Comparison of ENCODE assay signal across 8 cellular contexts in the genomic region with DNA sequence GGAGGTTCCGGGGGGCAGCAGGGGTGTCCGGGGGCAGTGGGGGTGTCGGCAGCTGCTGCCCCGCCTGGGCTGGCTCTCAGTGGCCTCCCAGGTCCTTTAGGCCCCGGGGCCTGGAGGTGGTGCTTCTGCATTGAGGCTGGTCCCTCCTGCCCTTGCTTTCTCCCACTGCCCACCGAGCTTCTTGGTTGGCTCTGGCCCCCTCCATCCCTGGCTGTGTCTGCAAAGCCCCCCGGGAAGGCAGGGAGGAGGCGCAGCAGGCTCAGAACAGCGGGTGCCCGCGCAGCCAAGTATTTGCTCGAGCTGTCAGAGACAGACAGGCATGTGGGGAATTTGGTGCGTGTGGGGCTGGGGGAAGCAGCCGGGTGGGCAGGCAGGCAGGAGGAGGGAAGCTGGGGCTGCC. TPM values are rescaled to one million over a fixed set of nuclear protein-coding genes. Genes with fewer than 3 reads are reported as not detected.
DNase-seq lines count a peak whose midpoint lies in the region; ATAC-seq, FAIRE-seq and TF ChIP-seq lines count a peak whose summit lies in the region.

No MANE protein-coding gene starts in this region.

- peaks cover 74% of the 10 kb centered on the region for H3K4me1 Mint-ChIP-seq in HFFc6 (ENCODE audit: low read depth)
- H3K4me1 Mint-ChIP-seq in brain = peaks cover 91% of the 10 kb centered on the region
- peaks cover 8% of the 10 kb centered on the region for H3K4me1 Mint-ChIP-seq in activated CD4-positive, alpha-beta T cell treated with anti-CD3 and anti-CD28 coated beads, Interleukin-2, amount 10 ng/mL, durations not matched to agents 7 days and 5 days

- POLR2A ChIA-PET in activated CD4-positive, alpha-beta T cell treated with anti-CD3 and anti-CD28 coated beads, Interleukin-2, amount 10 ng/mL, durations not matched to agents 7 days and 5 days (lab: Charles Lee) = no interaction called here

- no peak for ATAC-seq in HG02759 (IDR thresholded peaks at IDR 0.05; ENCODE audit: unreplicated experiment)

- H3K9me3 Mint-ChIP-seq in HFFc6 = no peaks in the 10 kb centered on the region
- no peaks in the 10 kb centered on the region for H3K9me3 Mint-ChIP-seq in brain
- H3K9me3 Mint-ChIP-seq in activated CD4-positive, alpha-beta T cell treated with anti-CD3 and anti-CD28 coated beads, Interleukin-2, amount 10 ng/mL, durations not matched to agents 7 days and 5 days = no peaks in the 10 kb centered on the region

- H3K27me3 ChIP-seq in stomach smooth muscle (ENCODE audit: control insufficient read depth in 1 of 2, insufficient read depth in 2 of 2, low read length in 2 of 2) = no peaks in the 10 kb centered on the region

- peaks cover 0 to 3% of the 10 kb centered on the region in 2 donors for H3K36me3 ChIP-seq in kidney (ENCODE audit: control insufficient read depth in 1 of 2, insufficient read depth in 2 of 2, low read length in 2 of 2)
- peaks cover under 1 to 2% of the 10 kb centered on the region in 2 donors for H3K36me3 ChIP-seq in stomach smooth muscle (ENCODE audit: control insufficient read depth in 2 of 2, insufficient read depth in 2 of 2, low read length in 2 of 2)

- H3K27ac ChIP-seq in kidney (ENCODE audit: low read depth in 2 of 2, low read length in 2 of 2) = peak overlapping the region; percentile 80 to 96
- H3K27ac ChIP-seq in stomach smooth muscle (ENCODE audit: low read length) = peak overlapping the region; percentile 89

- H3K9ac ChIP-seq in kidney (ENCODE audit: low read length in 2 of 2) (peak overlapping the region; percentile 44 to 82), stomach smooth muscle (ENCODE audit: low read length in 2 of 2) (peak overlapping the region; percentile 54 to 60)

- DNase-seq in HFFc6 (no peak), kidney (peak; percentile 84), MV-4-11 (lab: John Stamatoyannopoulos, UW) (no peak), CD1c-positive myeloid dendritic cell (ENCODE audit: extremely low spot score) (no peak)
- no peak for DNase-seq in activated CD4-positive, alpha-beta T cell treated with anti-CD3 and anti-CD28 coated beads, Interleukin-2, amount 10 ng/mL, durations not matched to agents 7 days and 5 days

- H3K4me3 Mint-ChIP-seq in HFFc6 (peak overlapping the region; percentile 83), brain (peak overlapping the region in 4 of 5 experiments; percentile 71 to 80 (median 74))
- H3K4me3 Mint-ChIP-seq in activated CD4-positive, alpha-beta T cell treated with anti-CD3 and anti-CD28 coated beads, Interleukin-2, amount 10 ng/mL, durations not matched to agents 7 days and 5 days = no peak overlapping the region

- H3K9me3 ChIP-seq in kidney (ENCODE audit: control insufficient read depth in 1 of 2, low read length in 2 of 2) = no peaks in the 10 kb centered on the region
- no peaks in the 10 kb centered on the region for H3K9me3 ChIP-seq in stomach smooth muscle (ENCODE audit: control insufficient read depth in 2 of 2, low read length in 2 of 2)

- intact Hi-C loops in kidney (cut with DNase I) = no loop called here

- FAIRE-seq in kidney (lab: Jason Lieb, UNC) = no peak

- peak overlapping the region; percentile 21 to 56 for H3K4me3 ChIP-seq in kidney (ENCODE audit: low read length in 2 of 2)
- H3K4me3 ChIP-seq in stomach smooth muscle (ENCODE audit: low read length in 2 of 2) = peak overlapping the region in 1 of 2 donors; percentile 64

- H3K36me3 Mint-ChIP-seq in HFFc6 (ENCODE audit: low read depth) (no peaks in the 10 kb centered on the region), brain (no peaks in the 10 kb centered on the region)
- no peaks in the 10 kb centered on the region for H3K36me3 Mint-ChIP-seq in activated CD4-positive, alpha-beta T cell treated with anti-CD3 and anti-CD28 coated beads, Interleukin-2, amount 10 ng/mL, durations not matched to agents 7 days and 5 days (ENCODE audit: low read depth)

- H3K27ac Mint-ChIP-seq in HFFc6 (peak overlapping the region; percentile 91), brain (peak overlapping the region; percentile 90 to 100 (median 98))
- H3K27ac Mint-ChIP-seq in activated CD4-positive, alpha-beta T cell treated with anti-CD3 and anti-CD28 coated beads, Interleukin-2, amount 10 ng/mL, durations not matched to agents 7 days and 5 days = no peak overlapping the region

- H3K4me1 ChIP-seq in kidney (ENCODE audit: control insufficient read depth in 1 of 2, insufficient read depth in 1 of 2, low read depth in 1 of 2, low read length in 2 of 2) = peaks cover 82% of the 10 kb centered on the region in 2 donors
- H3K4me1 ChIP-seq in stomach smooth muscle (ENCODE audit: control insufficient read depth, insufficient read depth, low read length) = peaks cover 81% of the 10 kb centered on the region

- no peak for TF ChIP-seq CTCF in HFFc6 (IDR thresholded peaks at IDR 0.05)
- no peak for TF ChIP-seq CTCF in brain (conservative IDR thresholded peaks at IDR 0.05)
- TF ChIP-seq CTCF in kidney (IDR thresholded peaks at IDR 0.05; ENCODE audit: borderline replicate concordance, extremely low read depth, insufficient read depth) = no peak

- CTCF ChIA-PET in activated CD4-positive, alpha-beta T cell treated with anti-CD3 and anti-CD28 coated beads, Interleukin-2, amount 10 ng/mL, durations not matched to agents 7 days and 5 days (lab: Charles Lee) = interaction anchor here (0.8 to 0.9 kb wide), 2 partner anchors 24 to 585 kb away, joined by 3 read pairs; no protein-coding TSS in a partner anchor

- H3K27me3 Mint-ChIP-seq in HFFc6 (ENCODE audit: insufficient read depth) = no peaks in the 10 kb centered on the region; the same call in 1 of the 2 replicates
- H3K27me3 Mint-ChIP-seq in brain = peaks cover 3% of the 10 kb centered on the region
- H3K27me3 Mint-ChIP-seq in activated CD4-positive, alpha-beta T cell treated with anti-CD3 and anti-CD28 coated beads, Interleukin-2, amount 10 ng/mL, durations not matched to agents 7 days and 5 days = no peaks in the 10 kb centered on the region

RNA-seq across cellular contexts. Expression of gene CXXC5, which starts 11.5 kb away (rescaled TPM):
- 10 to 100 TPM; 46.4 to 58.5 (median 49.2) TPM for total RNA-seq in HFFc6 (2021; fragmentation: NEBNext Ultra II Directional; extraction: Animal tissue kit (Norgen Biotek cat#: 25700))
- 79.7 TPM for polyA plus RNA-seq in brain (ENCODE audit: insufficient read depth, low read depth, low replicate concordance)
- total RNA-seq in kidney = 122 TPM
- 116 TPM for polyA plus RNA-seq in kidney (ENCODE audit: insufficient read depth, low read depth, low replicate concordance)
- 1 to 10 TPM in 1 of 2 experiments, under 1 TPM in 1; 0.99 to 1.9 TPM for total RNA-seq in activated CD4-positive, alpha-beta T cell treated with anti-CD3 and anti-CD28 coated beads, Interleukin-2, amount 10 ng/mL, durations not matched to agents 7 days and 5 days

Comparison
In these comparisons a context has a peak if more than half of its experiments do, and no peak if none do; other contexts are left out.
1. RNA of gene CXXC5, which starts 11.5 kb away (total RNA-seq): 122 TPM in kidney (single experiment) and 46.4 to 58.5 TPM in HFFc6; 0.99 to 1.9 TPM in activated CD4-positive, alpha-beta T cell treated with anti-CD3 and anti-CD28 coated beads, Interleukin-2, amount 10 ng/mL, durations not matched to agents 7 days and 5 days; every median in the first group is over 10 times any median in the second.